Comparison of ENCODE assay signal across 21 cellular contexts in genomic region chr21:42757826-42758655, GRCh38.
"Had no signal": no experiment of that assay in that cellular context is flagged by ENCODE, and none has a peak within 500 bp of the region (broad histone marks: within the 10 kb centered on the region; RNA-seq: fewer than 3 reads in every experiment).

No MANE protein-coding gene starts in this region.

- H3K9me3 Mint-ChIP-seq: naive thymus-derived CD4-positive, alpha-beta T cell; nephron; stimulated activated effector memory CD8-positive, alpha-beta T cell treated with anti-CD3 and anti-CD28 coated beads, Interleukin-12 subunit alpha, Interleukin-12 subunit beta, amount 100 ng/mL, for 72 hours had no signal

- H3K27ac ChIP-seq: dorsolateral prefrontal cortex, left lung, ovary, stomach, thyroid gland, vagina had no signal

- H3K36me3 Mint-ChIP-seq: stimulated activated effector memory CD8-positive, alpha-beta T cell treated with anti-CD3 and anti-CD28 coated beads, Interleukin-12 subunit alpha, Interleukin-12 subunit beta, amount 100 ng/mL, for 72 hours had no signal

- H3K27ac Mint-ChIP-seq: nephron; stimulated activated effector memory CD8-positive, alpha-beta T cell treated with anti-CD3 and anti-CD28 coated beads, Interleukin-12 subunit alpha, Interleukin-12 subunit beta, amount 100 ng/mL, for 72 hours had no signal

- DNase-seq: cortex of kidney; dorsolateral prefrontal cortex; effector CD4-positive, alpha-beta T cell; left cardiac atrium; mammary epithelial cell; mesendoderm; midbrain; naive thymus-derived CD4-positive, alpha-beta T cell; ovary; stimulated activated CD4-positive, alpha-beta T cell treated with anti-CD3 and anti-CD28 coated beads, Interleukin-2, amount 100 ng/mL, for 24 hours; stimulated activated CD4-positive, alpha-beta T cell treated with anti-CD3 and anti-CD28 coated beads, Interleukin-4, amount 100 ng/mL, for 24 hours; stimulated activated naive CD4-positive, alpha-beta T cell treated with Interleukin-2 at 50 U/mL for 16 hours; stomach; thyroid gland; trophoblast cell had no signal

- H3K27me3 Mint-ChIP-seq: naive thymus-derived CD4-positive, alpha-beta T cell had no signal

- H3K9me3 ChIP-seq: left lung, ovary, stomach, thyroid gland, vagina had no signal

- H3K4me3 Mint-ChIP-seq: naive thymus-derived CD4-positive, alpha-beta T cell; nephron; stimulated activated effector memory CD8-positive, alpha-beta T cell treated with anti-CD3 and anti-CD28 coated beads, Interleukin-12 subunit alpha, Interleukin-12 subunit beta, amount 100 ng/mL, for 72 hours had no signal

- H3K27me3 ChIP-seq: dorsolateral prefrontal cortex, left lung, ovary, stomach, thyroid gland, vagina had no signal

- H3K4me2 ChIP-seq: smooth muscle cell had no signal

- H3K4me3 ChIP-seq: dorsolateral prefrontal cortex, left lung, ovary, smooth muscle cell, stomach, thyroid gland, vagina had no signal

- ATAC-seq: left cardiac atrium; left lung; naive thymus-derived CD4-positive, alpha-beta T cell; sciatic nerve; stimulated activated effector memory CD8-positive, alpha-beta T cell treated with anti-CD3 and anti-CD28 coated beads, Interleukin-12 subunit alpha, Interleukin-12 subunit beta, amount 100 ng/mL, for 72 hours had no signal

- H3K4me1 ChIP-seq: left lung, thyroid gland, vagina had no signal

- H3K36me3 ChIP-seq: left lung, ovary, thyroid gland, vagina had no signal

- H3K4me1 Mint-ChIP-seq: nephron; stimulated activated effector memory CD8-positive, alpha-beta T cell treated with anti-CD3 and anti-CD28 coated beads, Interleukin-12 subunit alpha, Interleukin-12 subunit beta, amount 100 ng/mL, for 72 hours had no signal
